ENCODE assay signal across 6 cellular contexts in genomic region chr20:63968136-63968927, GRCh38. TPM values are rescaled to one million over a fixed set of nuclear protein-coding genes. Genes with fewer than 3 reads are reported as not detected.
DNase-seq lines count a peak whose midpoint lies in the region; ATAC-seq and TF ChIP-seq lines count a peak whose summit lies in the region.

No MANE protein-coding gene starts in this region.

- DNase-seq in A673 (ENCODE audit: low spot score) (no peak), T-helper 17 cell (no peak)
- DNase-seq in stimulated activated CD4-positive, alpha-beta T cell treated with anti-CD3 and anti-CD28 coated beads, Interleukin-1b, Interleukin-23, amount 100 ng/mL, for 48 hours, result no peak

- H3K27me3 ChIP-seq in A673 (replicated peaks; ENCODE audit: insufficient read depth, low read depth, low read length, poor library complexity) (no peaks in the 10 kb centered on the region), iPS-18a (ENCODE audit: control insufficient read depth, insufficient read depth, low read length) (peaks cover 16% of the 10 kb centered on the region)

- intact Hi-C loops in A673 (cut with micrococcal nuclease; ENCODE audit: unreplicated experiment), result no loop called here

- peak overlapping the region; percentile 89 for H3K27ac Mint-ChIP-seq in T-helper 17 cell

- no peak for TF ChIP-seq CTCF in A673 (conservative IDR thresholded peaks at IDR 0.05; ENCODE audit: low read depth, low read length)

- H3K27me3 Mint-ChIP-seq in T-helper 17 cell, result no peaks in the 10 kb centered on the region

- H3K4me3 ChIP-seq in A673 (ENCODE audit: low read depth, low read length, poor library complexity, severe bottlenecking), result peak overlapping the region; percentile 73
- H3K4me3 ChIP-seq in iPS-18a (ENCODE audit: low read length), result peak overlapping the region; percentile 75

- H3K4me1 Mint-ChIP-seq in T-helper 17 cell, result peaks cover 17% of the 10 kb centered on the region

- H3K36me3 Mint-ChIP-seq in T-helper 17 cell (ENCODE audit: low read depth), result peaks cover 2% of the 10 kb centered on the region

- H3K4me3 Mint-ChIP-seq in T-helper 17 cell, result peak overlapping the region; percentile 92

- peaks cover 11% of the 10 kb centered on the region for H3K9me3 ChIP-seq in A673 (ENCODE audit: low read depth, low read length, poor library complexity, severe bottlenecking)
- no peaks in the 10 kb centered on the region for H3K9me3 ChIP-seq in T-helper 17 cell (ENCODE audit: control insufficient read depth, low read length, poor library complexity, severe bottlenecking)
- no peaks in the 10 kb centered on the region for H3K9me3 ChIP-seq in iPS-18a (ENCODE audit: control insufficient read depth, low read depth, low read length)

- TSS peak; percentile 47 for BruUV-seq in A673 (replicated peaks; lab: Mats Ljungman, UMichigan)

- peak overlapping the region; percentile 83 for H3K9ac ChIP-seq in iPS-18a (ENCODE audit: low read length)

- POLR2A ChIA-PET in A673 (lab: Charles Lee; ENCODE audit: low non-redundant PET), result no interaction called here

- H3K27ac ChIP-seq in A673 (ENCODE audit: low read depth, low read length, poor library complexity, severe bottlenecking), result peak overlapping the region; percentile 84
- no peak overlapping the region for H3K27ac ChIP-seq in iPS-18a (ENCODE audit: low read length)

- H3K4me1 ChIP-seq in A673 (ENCODE audit: insufficient read depth, low read length, poor library complexity, severe bottlenecking) (peaks cover 5% of the 10 kb centered on the region), iPS-18a (ENCODE audit: control insufficient read depth, low read depth, low read length) (peaks cover 5% of the 10 kb centered on the region)

- ATAC-seq in T-helper 17 cell (no peak), GM18861 (IDR thresholded peaks at IDR 0.05; ENCODE audit: unreplicated experiment) (no peak), HG02610 (IDR thresholded peaks at IDR 0.05; ENCODE audit: unreplicated experiment) (no peak)

- H3K36me3 ChIP-seq in A673 (ENCODE audit: insufficient read depth, low read length, poor library complexity, severe bottlenecking) (peaks cover 37% of the 10 kb centered on the region), iPS-18a (ENCODE audit: control insufficient read depth, low read depth, low read length) (peaks cover 11% of the 10 kb centered on the region)

- CTCF ChIA-PET in A673 (lab: Charles Lee), result no interaction called here

RNA-seq across cellular contexts. Expression of gene ZNF512B, which starts 1.4 kb away (rescaled TPM):
- 28.9 and 30.8 TPM in 2 replicates for total RNA-seq in A673 (2021)
- 10 to 100 TPM; 17.9 to 18.8 TPM for total RNA-seq in T-helper 17 cell

RNA-seq across cellular contexts. Expression of gene SAMD10, which starts 11.1 kb away (rescaled TPM):
- total RNA-seq in A673 (2021), result 6.3 and 7.2 TPM in 2 replicates
- 10 to 100 TPM; 17.2 to 20.2 TPM for total RNA-seq in T-helper 17 cell

RNA-seq across cellular contexts. Expression of gene UCKL1, which starts 12.1 kb away (rescaled TPM):
- total RNA-seq in A673 (2021) (48.1 and 53.3 TPM in 2 replicates), T-helper 17 cell (10 to 100 TPM; 41.6 to 42.5 TPM)

RNA-seq across cellular contexts. Expression of gene PRPF6, which starts 12.6 kb away (rescaled TPM):
- total RNA-seq in A673 (2021) (86.3 and 93.2 TPM in 2 replicates), T-helper 17 cell (10 to 100 TPM; 63.8 to 64.9 TPM)
